13 cellular contexts compared by ENCODE assay signal in genomic region chr1:58888776-58889341, GRCh38.
"Had no signal": no experiment of that assay in that cellular context is flagged by ENCODE, and none has a peak within 500 bp of the region (broad histone marks: within the 10 kb centered on the region; RNA-seq: fewer than 3 reads in every experiment).

No MANE protein-coding gene starts in this region.

- ATAC-seq: effector memory CD8-positive, alpha-beta T cell; heart left ventricle; pancreas had no signal

- DNase-seq: activated CD4-positive, alpha-beta T cell treated with anti-CD3 and anti-CD28 coated beads, Interleukin-2, amount 50 U/mL, for 4 hours; activated CD4-positive, CD25-positive, alpha-beta regulatory T cell treated with anti-CD3 and anti-CD28 coated beads, Interleukin-2, amount 50 U/mL, for 72 hours; activated T-cell treated with anti-CD3 and anti-CD28 coated beads, Interleukin-2, amount 50 U/mL, for 1 hour; cortex of kidney; effector memory CD8-positive, alpha-beta T cell; heart left ventricle; left ventricle myocardium inferior; mesendoderm; pancreas; retina; stomach; SW 1271 had no signal

- H3K4me3 Mint-ChIP-seq: effector memory CD8-positive, alpha-beta T cell; T-helper 2 cell treated with Interferon-gamma antibody and Interleukin-4, amounts not matched to agents 5 μg/mL and 100 μg/mL, for 36 hours had no signal

- FAIRE-seq: pancreas had no signal

- H3K9me3 Mint-ChIP-seq: effector memory CD8-positive, alpha-beta T cell; T-helper 2 cell treated with Interferon-gamma antibody and Interleukin-4, amounts not matched to agents 5 μg/mL and 100 μg/mL, for 36 hours had no signal

- H3K27ac Mint-ChIP-seq: T-helper 2 cell treated with Interferon-gamma antibody and Interleukin-4, amounts not matched to agents 5 μg/mL and 100 μg/mL, for 36 hours had no signal

- H3K27me3 Mint-ChIP-seq: effector memory CD8-positive, alpha-beta T cell had no signal
